8 cellular contexts compared by ENCODE assay signal in the genomic region with DNA sequence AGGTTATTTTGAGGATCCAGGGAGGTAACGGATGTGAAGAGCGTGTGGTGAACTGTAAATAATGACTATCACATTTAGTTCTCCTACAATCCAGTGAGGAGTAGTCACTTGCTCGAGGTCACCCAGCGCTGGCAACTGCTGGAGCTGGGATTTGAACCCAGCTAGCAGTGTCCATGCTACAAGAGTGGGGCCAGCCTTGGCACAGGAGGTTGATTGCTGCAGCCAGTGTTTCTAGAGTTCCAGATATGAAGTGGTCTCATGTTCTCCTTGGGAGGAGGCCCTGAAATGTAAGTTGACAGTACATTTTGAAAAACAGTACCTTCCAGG. TPM values are rescaled to one million over a fixed set of nuclear protein-coding genes. Genes with fewer than 3 reads are reported as not detected.
DNase-seq lines count a peak whose midpoint lies in the region; ATAC-seq and TF ChIP-seq lines count a peak whose summit lies in the region.

No MANE protein-coding gene starts in this region.

- peaks cover 57% of the 10 kb centered on the region for H3K4me1 Mint-ChIP-seq in neural crest cell

- peaks cover 19% of the 10 kb centered on the region for H3K36me3 ChIP-seq in H7 (replicated peaks; ENCODE audit: control insufficient read depth, insufficient read depth, low read length)

- no peak for ATAC-seq in GM21447 (IDR thresholded peaks at IDR 0.05; ENCODE audit: unreplicated experiment)
- ATAC-seq in GM21786 (IDR thresholded peaks at IDR 0.05; ENCODE audit: unreplicated experiment) = no peak

- H3K4me3 ChIP-seq in H7 (ENCODE audit: insufficient read depth, low read depth, low read length) = peak overlapping the region; percentile 90

- H3K27ac Mint-ChIP-seq in neural crest cell (ENCODE audit: unreplicated experiment) = no peak overlapping the region

- no peaks in the 10 kb centered on the region for H3K27me3 ChIP-seq in H7 (ENCODE audit: control insufficient read depth, insufficient read depth, low read length)

- peaks cover 10% of the 10 kb centered on the region for H3K36me3 Mint-ChIP-seq in neural crest cell (ENCODE audit: low read depth)

- DNase-seq in H7 (no peak), SW480 (ENCODE audit: low spot score) (peak; percentile 62), fibroblast of gingiva (ENCODE audit: low read depth) (peak; percentile 45), neural crest cell (ENCODE audit: low read depth, low spot score) (no peak), activated gamma-delta T cell (lab: John Stamatoyannopoulos, UW) (no peak)

- TF ChIP-seq CTCF in C4-2B (conservative IDR thresholded peaks at IDR 0.05) = no peak
- no peak for TF ChIP-seq CTCF in neural crest cell (conservative IDR thresholded peaks at IDR 0.05)

- peak overlapping the region; percentile 80 for H3K27ac ChIP-seq in C4-2B

- H3K9me3 Mint-ChIP-seq in neural crest cell = peaks cover 3% of the 10 kb centered on the region

- H3K4me3 Mint-ChIP-seq in neural crest cell = peak overlapping the region; percentile 88

- H3K27me3 Mint-ChIP-seq in neural crest cell (ENCODE audit: low read depth) = peaks cover 9% of the 10 kb centered on the region

RNA-seq across cellular contexts. Expression of a gene that starts 0.8 kb away (rescaled TPM):
- 4.1 and 9.3 TPM in 2 replicates for total RNA-seq in H7 (2014; rRNA removed; shearing (Covaris generic))
- total RNA-seq in neural crest cell = 15.4 and 17.2 TPM in 2 replicates

RNA-seq across cellular contexts. Expression of a gene that starts 1.0 kb away (rescaled TPM):
- 10,629 and 14,347 TPM in 2 replicates for total RNA-seq in H7 (2014; rRNA removed; shearing (Covaris generic))
- 14,026 and 17,379 TPM in 2 replicates for total RNA-seq in neural crest cell

RNA-seq across cellular contexts. Expression of a gene that starts 6.1 kb away (rescaled TPM):
- total RNA-seq in H7 (2014; rRNA removed; shearing (Covaris generic)) = 17.4 and 21.4 TPM in 2 replicates
- 27.2 and 28.0 TPM in 2 replicates for total RNA-seq in neural crest cell

RNA-seq across cellular contexts. Expression of a gene that starts 8.1 kb away (rescaled TPM):
- total RNA-seq in H7 (2014; rRNA removed; shearing (Covaris generic)) = 0.69 and 2.3 TPM in 2 replicates
- total RNA-seq in neural crest cell = 0.33 TPM in 1 of 2 replicates, not detected in the other

RNA-seq across cellular contexts. Expression of a gene that starts 14.9 kb away (rescaled TPM):
- 0.78 TPM in 1 of 2 replicates, not detected in the other for total RNA-seq in H7 (2014; rRNA removed; shearing (Covaris generic))
- 0.45 and 0.63 TPM in 2 replicates for total RNA-seq in neural crest cell

Comparison
In these comparisons a context has a peak if more than half of its experiments do, and no peak if none do; other contexts are left out.
1. DNase-seq: peak in SW480 (single experiment) and fibroblast of gingiva (single experiment); none in H7 (single experiment), neural crest cell (single experiment) and activated gamma-delta T cell (single experiment).